Comparison of ENCODE assay signal across 24 cellular contexts in the genomic region with DNA sequence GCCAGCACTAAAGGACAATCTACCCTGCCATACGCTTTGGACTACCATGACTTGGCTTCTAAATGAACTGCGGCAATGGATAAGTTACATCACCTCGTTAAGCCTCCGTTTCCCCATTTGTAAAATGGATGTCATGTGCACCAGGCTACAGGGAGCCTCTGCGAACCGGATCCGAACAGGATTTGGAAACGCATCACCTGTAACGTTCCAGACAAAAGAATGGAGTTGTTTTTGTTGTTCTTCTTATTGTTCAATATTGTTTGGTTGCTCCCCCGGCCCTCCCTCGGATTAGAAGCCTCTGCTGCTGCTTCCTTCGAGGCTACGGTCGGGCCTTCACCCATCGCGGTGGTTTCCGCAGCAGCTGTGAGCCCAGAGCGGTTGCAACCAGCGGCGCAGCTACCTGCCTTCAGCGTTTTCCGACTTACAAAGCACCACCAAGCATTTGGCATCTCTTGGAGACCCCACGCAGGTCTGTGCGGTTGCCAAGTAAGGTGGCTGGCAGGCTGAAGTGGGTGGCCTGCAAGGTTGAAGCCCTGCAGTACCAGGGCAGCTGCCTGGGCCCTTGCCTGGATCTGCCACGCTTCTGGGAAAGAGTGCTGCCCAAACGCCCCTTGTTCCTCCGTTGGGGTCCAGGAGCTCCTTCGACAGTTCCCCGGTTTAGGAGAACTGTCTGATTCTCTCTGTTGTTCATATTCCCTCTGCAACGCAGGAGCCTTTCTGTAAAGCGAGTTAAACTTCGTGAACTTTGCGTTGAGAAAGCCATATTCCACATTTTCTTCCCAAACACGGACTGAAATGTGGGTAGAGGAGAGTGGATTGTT. TPM values are rescaled to one million over a fixed set of nuclear protein-coding genes. Genes with fewer than 3 reads are reported as not detected.
DNase-seq lines count a peak whose midpoint lies in the region; ATAC-seq, FAIRE-seq and TF ChIP-seq lines count a peak whose summit lies in the region.
"Had no signal": no experiment of that assay in that cellular context is flagged by ENCODE, and none has a peak within 500 bp of the region (broad histone marks: within the 10 kb centered on the region; RNA-seq: fewer than 3 reads in every experiment).

No MANE protein-coding gene starts in this region.

- ATAC-seq in GM21447 (IDR thresholded peaks at IDR 0.05; ENCODE audit: unreplicated experiment) = no peak
- ATAC-seq: A549, psoas muscle had no signal

- no peak overlapping the region; the same call in 1 of the 2 replicates for H2BK20ac ChIP-seq in H1 (ENCODE audit: low read length)

- in situ Hi-C loops in GM13977 (cut with MboI; ENCODE audit: low pct_unique_long_range_greater_than_20kb, low sequenced_read_pairs, unreplicated experiment) = no loop called here

- H3K79me2 ChIP-seq in H1 (ENCODE audit: control insufficient read depth in 1 of 2, insufficient read depth in 2 of 2, low read length in 2 of 2) = no peaks in the 10 kb centered on the region

- H3K27ac ChIP-seq in H1 (ENCODE audit: low read depth, low read length) = no peak overlapping the region
- H3K27ac ChIP-seq: A549, psoas muscle had no signal

- peaks cover 10 to 49% of the 10 kb centered on the region in 2 experiments for H4K20me1 ChIP-seq in H1 (replicated peaks in 1 of 2; ENCODE audit: control insufficient read depth in 1 of 2, insufficient read depth in 2 of 2, low read length in 2 of 2)

- peaks cover 7% of the 10 kb centered on the region for H3K4me1 Mint-ChIP-seq in T-helper 1 cell treated with Interleukin-12 subunit alpha and Interleukin-12 subunit beta and Interleukin-4 antibody, amounts not matched to agents 30 μg/mL and 1 μg/mL, for 36 hours (ENCODE audit: low read depth)

- H4K8ac ChIP-seq in H1 (ENCODE audit: extremely low read depth, insufficient read depth, low read length) = no peak overlapping the region

- no peak overlapping the region for H3K4ac ChIP-seq in H1 (replicated peaks; ENCODE audit: insufficient read length, low read depth, low read length)

- no peak overlapping the region for H2BK120ac ChIP-seq in H1 (replicated peaks; ENCODE audit: low read depth, low read length)

- no peak for TF ChIP-seq RAD21 in H1 (IDR thresholded peaks at IDR 0.05 in 1 of 2, conservative IDR thresholded peaks at IDR 0.05 in 1 of 2; ENCODE audit: low read depth in 2 of 2, low read length in 2 of 2)

- H3K14ac ChIP-seq in H1 (ENCODE audit: insufficient read length) = no peak overlapping the region

- peaks cover 96% of the 10 kb centered on the region for H3K27me3 Mint-ChIP-seq in T-helper 1 cell treated with Interleukin-12 subunit alpha and Interleukin-12 subunit beta and Interleukin-4 antibody, amounts not matched to agents 30 μg/mL and 1 μg/mL, for 36 hours (ENCODE audit: low read depth)

- intact Hi-C loops in cardiac septum (cut with DNase I) = no loop called here

- WGBS in H1 (ENCODE audit: extremely low coverage in 1 of 2, insufficient coverage in 1 of 2, insufficient read length in 1 of 2, insufficient replicate concordance in 2 of 2, low coverage in 1 of 2, low lambda C conversion rate in 2 of 2, missing lambda C conversion rate in 1 of 2), 2 experiments = 6% methylated on average over 31 of the region's 34 CpGs; no CpG with 5 or more reads in 1 of the 2 experiments

- 0 out of 2 replicates have a peak overlapping the region, but pooled peaks have one; percentile 40 for H3K18ac ChIP-seq in H1 (ENCODE audit: extremely low read depth, low read length)

- no peak overlapping the region for H3K4me3 ChIP-seq in H1 (ENCODE audit: extremely low read depth in 1 of 4, insufficient read depth in 2 of 4, low read depth in 3 of 4, low read length in 4 of 4)
- H3K4me3 ChIP-seq: A549, psoas muscle had no signal

- no peak overlapping the region for H2AFZ ChIP-seq in H1 (ENCODE audit: low read length)

- no peak overlapping the region for H4K91ac ChIP-seq in H1 (replicated peaks; ENCODE audit: insufficient read length, low read length)

- peak overlapping the region; percentile 95; the same call in 1 of the 2 replicates for H2BK15ac ChIP-seq in H1 (ENCODE audit: low read length)

- POLR2A ChIA-PET in H1 (lab: Charles Lee; ENCODE audit: partially characterized antibody) = interaction anchor here (0.7 to 1.9 kb wide), 5 partner anchors 9 to 54 kb away, joined by 3 to 9 read pairs (median 3); no protein-coding TSS in a partner anchor

- H3K4me2 ChIP-seq in H1 (ENCODE audit: insufficient read depth in 1 of 2, low read depth in 2 of 2, low read length in 2 of 2) = no peak overlapping the region; a peak in 1 of 4 replicates
- H3K4me2 ChIP-seq: A549 had no signal

- no peaks in the 10 kb centered on the region for H3K79me1 ChIP-seq in H1 (ENCODE audit: low read depth, low read length)

- no peak overlapping the region for H2BK5ac ChIP-seq in H1 (ENCODE audit: low read depth, low read length)

- H3K4me1 ChIP-seq in H1 (replicated peaks in 1 of 4; ENCODE audit: control insufficient read depth in 3 of 4, insufficient read depth in 4 of 4, low read length in 3 of 4) = peaks cover 6 to 30% (median 15%) of the 10 kb centered on the region in 4 experiments
- H3K4me1 ChIP-seq: A549 had no signal

- H3K36me3 Mint-ChIP-seq in T-helper 1 cell treated with Interleukin-12 subunit alpha and Interleukin-12 subunit beta and Interleukin-4 antibody, amounts not matched to agents 30 μg/mL and 1 μg/mL, for 36 hours (ENCODE audit: low read depth) = no peaks in the 10 kb centered on the region

- H3K23ac ChIP-seq in H1 (ENCODE audit: insufficient read length) = no peak overlapping the region

- TF ChIP-seq POLR2A in H1 (IDR thresholded peaks at IDR 0.05; ENCODE audit: control extremely low read depth in 1 of 2, low read depth in 2 of 2, low read length in 2 of 2) = no peak

- H3K27ac Mint-ChIP-seq in T-helper 1 cell treated with Interleukin-12 subunit alpha and Interleukin-12 subunit beta and Interleukin-4 antibody, amounts not matched to agents 30 μg/mL and 1 μg/mL, for 36 hours = peak overlapping the region; percentile 21
- H3K27ac Mint-ChIP-seq: CD4-positive, CD25-positive, alpha-beta regulatory T cell had no signal

- H2BK12ac ChIP-seq in H1 (ENCODE audit: low read depth, low read length) = peak overlapping the region; percentile 63; the same call in 1 of the 2 replicates

- no peak for TF ChIP-seq EP300 in H1 (IDR thresholded peaks at IDR 0.05; ENCODE audit: borderline replicate concordance in 1 of 2, low read depth in 2 of 2, low read length in 2 of 2)

- CTCF ChIA-PET in H1 (lab: Charles Lee; ENCODE audit: partially characterized antibody) = interaction anchor here (1.4 to 2.4 kb wide), 5 partner anchors 9 to 16 kb away, joined by 4 to 13 read pairs (median 9); no protein-coding TSS in a partner anchor

- H3K56ac ChIP-seq in H1 (replicated peaks; ENCODE audit: insufficient read length, low read depth, low read length) = no peak overlapping the region

- peaks cover 2% of the 10 kb centered on the region; the same call in 1 of the 2 replicates for H3K23me2 ChIP-seq in H1 (ENCODE audit: low read depth, low read length)

- H3K4me3 Mint-ChIP-seq in T-helper 1 cell treated with Interleukin-12 subunit alpha and Interleukin-12 subunit beta and Interleukin-4 antibody, amounts not matched to agents 30 μg/mL and 1 μg/mL, for 36 hours = no peak overlapping the region
- H3K4me3 Mint-ChIP-seq: neural crest cell had no signal

- H3K9me3 Mint-ChIP-seq in T-helper 1 cell treated with Interleukin-12 subunit alpha and Interleukin-12 subunit beta and Interleukin-4 antibody, amounts not matched to agents 30 μg/mL and 1 μg/mL, for 36 hours = peaks cover 16% of the 10 kb centered on the region
- H3K9me3 Mint-ChIP-seq: neural crest cell had no signal

- no peak overlapping the region for H4K5ac ChIP-seq in H1 (ENCODE audit: insufficient read length, low read depth, low read length)

- DNase-seq in T-helper 1 cell (no peak), GM13977 (ENCODE audit: low spot score) (peak; percentile 20), H1 (ENCODE audit: low read depth in 1 of 2, low spot score in 2 of 2) (peak in 1 of 2 experiments; percentile 58), retina (peak; percentile 52), cardiac septum (ENCODE audit: low spot score) (no peak), NCI-H2171 treated with DMSO at 0.1 percent for 48 hours (lab: John Stamatoyannopoulos, UW) (no peak)
- DNase-seq: activated CD8-positive, alpha-beta memory T cell treated with anti-CD3 and anti-CD28 coated beads, Interleukin-2, amount 50 U/mL, for 4 hours; activated gamma-delta T cell treated with Interleukin-2 at 50 U/mL for 16 hours; DMS153; hippocampal formation; KBM-7; mesendoderm; NCI-H1092; NCI-H524 treated with DMSO at 0.1 percent for 48 hours; psoas muscle; SIG-M5; stimulated activated CD4-positive, alpha-beta T cell treated with anti-CD3 and anti-CD28 coated beads, Interleukin-12 subunit alpha, Interleukin-12 subunit beta, amount 100 ng/mL, for 4 hours had no signal

- peaks cover 0 to 3% of the 10 kb centered on the region in 2 experiments; a peak in 2 of 4 replicates for H3K9me3 ChIP-seq in H1 (ENCODE audit: insufficient read depth in 2 of 2, low read depth in 1 of 2, low read length in 1 of 2)
- H3K9me3 ChIP-seq: A549, psoas muscle had no signal

- peak; percentile 32 for FAIRE-seq in H1 (lab: Jason Lieb, UNC)
- FAIRE-seq: A549, colon, H54 had no signal

- H3K36me3 ChIP-seq in H1 (ENCODE audit: control insufficient read depth in 2 of 4, insufficient read depth in 4 of 4, low read length in 3 of 4) = peaks cover 0 to 2% (median 0%) of the 10 kb centered on the region in 4 experiments; a peak in 1 of 8 replicates

- no peak overlapping the region for H3K9ac ChIP-seq in H1 (replicated peaks in 1 of 4; ENCODE audit: extremely low read depth in 1 of 4, low read depth in 3 of 4, low read length in 3 of 4)

- TF ChIP-seq CTCF in GM13977 (IDR thresholded peaks at IDR 0.05; ENCODE audit: extremely low read depth, insufficient read depth, missing control alignments) (no peak), H1 (IDR thresholded peaks at IDR 0.05; ENCODE audit: control extremely low read depth in 1 of 3, insufficient read depth in 1 of 3, low read depth in 1 of 3, low read length in 3 of 3) (no peak)

- peaks cover 96 to 100% (median 100%) of the 10 kb centered on the region in 4 experiments for H3K27me3 ChIP-seq in H1 (replicated peaks in 1 of 4; ENCODE audit: control insufficient read depth in 3 of 4, extremely low read depth in 1 of 4, insufficient read depth in 3 of 4, low read length in 3 of 4)

- H2AK5ac ChIP-seq in H1 (ENCODE audit: low read depth, low read length) = no peak overlapping the region

RNA-seq across cellular contexts. Expression of a gene that starts 7.1 kb away (rescaled TPM):
- total RNA-seq in H1 (2021; fragmentation: NEBNext Ultra II Directional; extraction: Animal tissue kit (Norgen Biotek cat#: 25700)) = 0.11 and 0.13 TPM in 2 replicates
- 0.03 TPM in 1 of 2 replicates, not detected in the other for polyA plus RNA-seq in H1 (2011; rRNA removed)
- polyA plus RNA-seq in H1 (2011; cell fraction: cytosol; rRNA removed) = 0.03 TPM
- 0.06 TPM for polyA plus RNA-seq in H1 (2011; cell fraction: nucleus; rRNA removed)
- 0.07 TPM in 1 of 4 replicates, not detected in the others for polyA plus RNA-seq in H1 (2012, experiment 1 of 2)
- polyA plus RNA-seq in H1 (2012, experiment 2 of 2) = not detected
- polyA plus RNA-seq in H1 (2013, experiment 1 of 2) = 0.06 TPM
- 0.06 TPM for polyA plus RNA-seq in H1 (2013, experiment 2 of 2)
- not detected in 2 replicates for polyA minus RNA-seq in H1 (2011; rRNA and poly(A)+ RNA removed)
- not detected for polyA minus RNA-seq in H1 (2011; cell fraction: cytosol; rRNA and poly(A)+ RNA removed)
- not detected for polyA minus RNA-seq in H1 (2011; cell fraction: nucleus; rRNA and poly(A)+ RNA removed)
- 0.30 TPM for total RNA-seq in cardiac septum
- total RNA-seq: CD4-positive, CD25-positive, alpha-beta regulatory T cell had no signal
- polyA plus RNA-seq: CD4-positive, CD25-positive, alpha-beta regulatory T cell had no signal

RNA-seq across cellular contexts. Expression of a gene that starts 53.1 kb away (rescaled TPM):
- 18.7 and 20.8 TPM in 2 replicates for total RNA-seq in H1 (2021; fragmentation: NEBNext Ultra II Directional; extraction: Animal tissue kit (Norgen Biotek cat#: 25700))
- 10.5 and 16.0 TPM in 2 replicates for polyA plus RNA-seq in H1 (2011; rRNA removed)
- polyA plus RNA-seq in H1 (2011; cell fraction: cytosol; rRNA removed) = 18.4 TPM
- polyA plus RNA-seq in H1 (2011; cell fraction: nucleus; rRNA removed) = 8.2 TPM
- polyA plus RNA-seq in H1 (2012, experiment 1 of 2) = 11.5 to 18.1 TPM (median 12.6 TPM) in 4 replicates
- polyA plus RNA-seq in H1 (2012, experiment 2 of 2) = 3.0 TPM
- polyA plus RNA-seq in H1 (2013, experiment 1 of 2) = 13.7 TPM
- 13.7 TPM for polyA plus RNA-seq in H1 (2013, experiment 2 of 2)
- polyA minus RNA-seq in H1 (2011; rRNA and poly(A)+ RNA removed) = 8.5 and 10.3 TPM in 2 replicates
- 7.0 TPM for polyA minus RNA-seq in H1 (2011; cell fraction: cytosol; rRNA and poly(A)+ RNA removed)
- 23.5 TPM for polyA minus RNA-seq in H1 (2011; cell fraction: nucleus; rRNA and poly(A)+ RNA removed)
- total RNA-seq in cardiac septum = 25.9 TPM

Comparison
In these comparisons a context has a peak if more than half of its experiments do, and no peak if none do; other contexts are left out.
1. DNase-seq: peak in GM13977 (single experiment) and retina (single experiment); none in T-helper 1 cell (0 of 5), cardiac septum (single experiment) and NCI-H2171 treated with DMSO at 0.1 percent for 48 hours (single experiment).